In genomic region chr4:140004580-140005314, GRCh38 we compare ENCODE assay signal across 9 cellular contexts.
A peak's percentile ranks its signal among the peaks of the same experiment; 100 is the strongest.
DNase-seq lines count a peak whose midpoint lies in the region; ATAC-seq, FAIRE-seq and TF ChIP-seq lines count a peak whose summit lies in the region.
"Had no signal": no experiment of that assay in that cellular context is flagged by ENCODE, and none has a peak within 500 bp of the region (broad histone marks: within the 10 kb centered on the region; RNA-seq: fewer than 3 reads in every experiment).

No MANE protein-coding gene starts in this region.

- no peaks in the 10 kb centered on the region for H3K4me1 Mint-ChIP-seq in activated CD4-positive, alpha-beta memory T cell treated with anti-CD3 and anti-CD28 coated beads for 36 hours (ENCODE audit: low read depth)
- no peaks in the 10 kb centered on the region for H3K4me1 Mint-ChIP-seq in activated naive CD4-positive, alpha-beta T cell treated with anti-CD3 and anti-CD28 coated beads for 36 hours (ENCODE audit: low read depth)
- H3K4me1 Mint-ChIP-seq: activated naive CD4-positive, alpha-beta T cell treated with anti-CD3 and anti-CD28 coated beads, Interleukin-2, amount 50 U/mL, for 24 hours had no signal

- no peaks in the 10 kb centered on the region for H3K9me2 ChIP-seq in PC-3 (replicated peaks; ENCODE audit: low read length)

- H4K20me1 ChIP-seq in PC-3 (ENCODE audit: low read length), result no peaks in the 10 kb centered on the region

- no peak for TF ChIP-seq CTCF in PC-3 (conservative IDR thresholded peaks at IDR 0.05; ENCODE audit: low read depth, low read length)
- no peak for TF ChIP-seq CTCF in pancreas (IDR thresholded peaks at IDR 0.05)

- H3K27ac ChIP-seq in PC-3 (ENCODE audit: low read length) (0 out of 2 replicates have a peak overlapping the region, but pooled peaks have one; percentile 8), pancreas (peak overlapping the region in 2 of 4 donors; percentile 53 to 63)

- H3K4me2 ChIP-seq in PC-3 (ENCODE audit: low read length), result peak overlapping the region; percentile 80

- H3K79me2 ChIP-seq in PC-3 (ENCODE audit: low read length), result no peaks in the 10 kb centered on the region

- H3K36me3 ChIP-seq in PC-3 (ENCODE audit: low read depth, low read length), result no peaks in the 10 kb centered on the region
- no peaks in the 10 kb centered on the region for H3K36me3 ChIP-seq in pancreas

- no peak overlapping the region for H3K27ac Mint-ChIP-seq in activated CD4-positive, alpha-beta memory T cell treated with anti-CD3 and anti-CD28 coated beads for 36 hours
- H3K27ac Mint-ChIP-seq in activated naive CD4-positive, alpha-beta T cell treated with anti-CD3 and anti-CD28 coated beads for 36 hours, result no peak overlapping the region
- H3K27ac Mint-ChIP-seq: activated naive CD4-positive, alpha-beta T cell treated with anti-CD3 and anti-CD28 coated beads, Interleukin-2, amount 50 U/mL, for 24 hours had no signal

- H2AFZ ChIP-seq in PC-3 (ENCODE audit: low read length), result peak overlapping the region; percentile 71

- H3K4me3 Mint-ChIP-seq in activated CD4-positive, alpha-beta memory T cell treated with anti-CD3 and anti-CD28 coated beads for 36 hours, result no peak overlapping the region
- no peak overlapping the region for H3K4me3 Mint-ChIP-seq in activated naive CD4-positive, alpha-beta T cell treated with anti-CD3 and anti-CD28 coated beads for 36 hours
- H3K4me3 Mint-ChIP-seq: activated naive CD4-positive, alpha-beta T cell treated with anti-CD3 and anti-CD28 coated beads, Interleukin-2, amount 50 U/mL, for 24 hours had no signal

- no peaks in the 10 kb centered on the region for H3K9me3 ChIP-seq in PC-3 (ENCODE audit: low read length)
- H3K9me3 ChIP-seq in pancreas, result no peaks in the 10 kb centered on the region

- no peak for FAIRE-seq in pancreas (lab: Jason Lieb, UNC)

- H3K9ac ChIP-seq in PC-3 (ENCODE audit: low read length), result peak overlapping the region; percentile 46

- peaks cover 22% of the 10 kb centered on the region for H3K4me1 ChIP-seq in PC-3 (ENCODE audit: insufficient read depth, low read length)
- H3K4me1 ChIP-seq in pancreas, result peaks cover 0 to 15% (median 5%) of the 10 kb centered on the region in 3 donors

- 8 to 15% methylated on average over 15 of the region's 15 CpGs for WGBS in pancreas, 2 donors

- H3K4me3 ChIP-seq in PC-3 (ENCODE audit: low read length), result peak overlapping the region; percentile 64
- peak overlapping the region in 3 of 4 donors; percentile 4 to 40 (median 7) for H3K4me3 ChIP-seq in pancreas

- H3K27me3 Mint-ChIP-seq in activated CD4-positive, alpha-beta memory T cell treated with anti-CD3 and anti-CD28 coated beads for 36 hours, result peaks cover 22% of the 10 kb centered on the region
- peaks cover 2% of the 10 kb centered on the region for H3K27me3 Mint-ChIP-seq in activated naive CD4-positive, alpha-beta T cell treated with anti-CD3 and anti-CD28 coated beads for 36 hours (ENCODE audit: low read depth)

- POLR2A ChIA-PET in PC-3 (lab: Charles Lee; ENCODE audit: unreplicated experiment), result interaction anchor here (0.7 to 0.8 kb wide), 2 partner anchors 24 to 34 kb away, joined by 3 to 5 read pairs; no protein-coding TSS in a partner anchor
- POLR2A ChIA-PET in activated CD4-positive, alpha-beta memory T cell treated with anti-CD3 and anti-CD28 coated beads for 36 hours (lab: Charles Lee), result no interaction called here

- DNase-seq in EH (ENCODE audit: low read depth) (peak; percentile 55), PC-3 (peak; percentile 48), globus pallidus (ENCODE audit: low spot score) (peak; percentile 46), pancreas (peak; percentile 34 to 77 (median 56)), NCI-H774 (lab: John Stamatoyannopoulos, UW) (no peak)
- DNase-seq in stimulated activated naive CD8-positive, alpha-beta T cell treated with anti-CD3 and anti-CD28 coated beads, Interleukin-15, Interleukin-2, amounts not matched to agents 100 U/mL and 50 U/mL, for 24 hours, result no peak
- DNase-seq in activated CD4-positive, alpha-beta memory T cell treated with anti-CD3 and anti-CD28 coated beads for 36 hours, result no peak
- DNase-seq in activated naive CD4-positive, alpha-beta T cell treated with anti-CD3 and anti-CD28 coated beads for 36 hours, result no peak

- peak; percentile 74 for ATAC-seq in PC-3
- ATAC-seq in pancreas, result peak; percentile 84 to 95 (median 90)
- ATAC-seq in stimulated activated naive CD8-positive, alpha-beta T cell treated with anti-CD3 and anti-CD28 coated beads, Interleukin-15, Interleukin-2, amounts not matched to agents 100 U/mL and 50 U/mL, for 24 hours, result no peak

- no peaks in the 10 kb centered on the region for H3K36me3 Mint-ChIP-seq in activated CD4-positive, alpha-beta memory T cell treated with anti-CD3 and anti-CD28 coated beads for 36 hours
- no peaks in the 10 kb centered on the region for H3K36me3 Mint-ChIP-seq in activated naive CD4-positive, alpha-beta T cell treated with anti-CD3 and anti-CD28 coated beads for 36 hours (ENCODE audit: low read depth)
- H3K36me3 Mint-ChIP-seq: activated naive CD4-positive, alpha-beta T cell treated with anti-CD3 and anti-CD28 coated beads, Interleukin-2, amount 50 U/mL, for 24 hours had no signal

- H3K27me3 ChIP-seq in PC-3 (ENCODE audit: low read length) (no peaks in the 10 kb centered on the region), pancreas (no peaks in the 10 kb centered on the region)

- no peaks in the 10 kb centered on the region for H3F3A ChIP-seq in PC-3 (ENCODE audit: low read length, unreplicated experiment)

- CTCF ChIA-PET in PC-3 (lab: Charles Lee), result interaction anchor here (1.2 kb wide), 1 partner anchor 348 kb away, joined by 8 read pairs; no protein-coding TSS in a partner anchor
- CTCF ChIA-PET in activated CD4-positive, alpha-beta memory T cell treated with anti-CD3 and anti-CD28 coated beads for 36 hours (lab: Charles Lee), result interaction anchor here (0.9 to 1.0 kb wide), 2 partner anchors 118 to 355 kb away, joined by 3 read pairs; no protein-coding TSS in a partner anchor
- CTCF ChIA-PET in activated naive CD4-positive, alpha-beta T cell treated with anti-CD3 and anti-CD28 coated beads for 36 hours (lab: Charles Lee), result no interaction called here

- intact Hi-C loops in PC-3 (cut with micrococcal nuclease), result loop anchor here (2.0 to 10.0 kb wide), 3 partner anchors 82 to 350 kb away; no protein-coding TSS in a partner anchor
- intact Hi-C loops in pancreas (cut with DNase I), result loop anchor here in 1 of 3 donors (10.0 kb wide), 1 partner anchor 250 kb away; no protein-coding TSS in a partner anchor
- intact Hi-C loops in activated CD4-positive, alpha-beta memory T cell treated with anti-CD3 and anti-CD28 coated beads for 36 hours (cut with micrococcal nuclease), result no loop called here
- intact Hi-C loops in activated naive CD4-positive, alpha-beta T cell treated with anti-CD3 and anti-CD28 coated beads for 36 hours (cut with micrococcal nuclease), result no loop called here

- no peaks in the 10 kb centered on the region for H3K9me3 Mint-ChIP-seq in activated CD4-positive, alpha-beta memory T cell treated with anti-CD3 and anti-CD28 coated beads for 36 hours
- no peaks in the 10 kb centered on the region for H3K9me3 Mint-ChIP-seq in activated naive CD4-positive, alpha-beta T cell treated with anti-CD3 and anti-CD28 coated beads for 36 hours
- H3K9me3 Mint-ChIP-seq: activated naive CD4-positive, alpha-beta T cell treated with anti-CD3 and anti-CD28 coated beads, Interleukin-2, amount 50 U/mL, for 24 hours had no signal

- no TSS peak for BruUV-seq in PC-3 (replicated peaks; lab: Mats Ljungman, UMichigan)

Comparison
In these comparisons a context has a peak if more than half of its experiments do, and no peak if none do; other contexts are left out.
1. DNase-seq: peak in EH (single experiment), PC-3 (single experiment), globus pallidus (single experiment) and pancreas (6 of 6); none in stimulated activated naive CD8-positive, alpha-beta T cell treated with anti-CD3 and anti-CD28 coated beads, Interleukin-15, Interleukin-2, amounts not matched to agents 100 U/mL and 50 U/mL, for 24 hours (single experiment), activated CD4-positive, alpha-beta memory T cell treated with anti-CD3 and anti-CD28 coated beads for 36 hours (single experiment), NCI-H774 (single experiment) and activated naive CD4-positive, alpha-beta T cell treated with anti-CD3 and anti-CD28 coated beads for 36 hours (single experiment).